ENCODE assay signal across 11 cellular contexts in the genomic region with DNA sequence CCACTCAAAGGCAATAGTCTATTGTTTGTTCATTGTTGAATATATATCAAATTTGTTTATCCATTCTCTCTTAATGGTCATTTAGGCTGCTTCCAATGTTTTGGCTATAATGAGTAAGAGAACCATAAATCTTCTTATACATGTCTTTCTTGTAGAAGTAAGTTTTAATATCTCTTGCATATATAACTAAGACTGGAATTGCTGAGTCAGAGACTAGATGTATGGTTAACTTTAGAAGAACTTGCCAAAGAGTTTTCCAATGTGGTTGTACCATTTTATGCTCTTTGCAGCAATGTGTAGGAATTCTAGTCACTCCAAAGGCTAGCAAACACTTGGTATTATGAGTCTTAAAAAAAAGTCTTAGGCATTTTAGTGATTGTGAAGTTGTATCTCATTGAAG.
"Had no signal": no experiment of that assay in that cellular context is flagged by ENCODE, and none has a peak within 500 bp of the region (broad histone marks: within the 10 kb centered on the region; RNA-seq: fewer than 3 reads in every experiment).

No MANE protein-coding gene starts in this region.

- H3K9me3 ChIP-seq: HAP-1 had no signal

- H3K4me3 ChIP-seq: GM23248, GM23338, HAP-1 had no signal

- H3K27ac ChIP-seq: GM23248 had no signal

- H3K36me3 ChIP-seq: HAP-1 had no signal

- DNase-seq: GM23248, GOT3, H7, H9, HCEC 1CT, HFFc6 had no signal

- ATAC-seq: GM23338, HCT116 had no signal

- H3K9ac ChIP-seq: GM23248 had no signal

- H3K4me2 ChIP-seq: GM23338 had no signal

- FAIRE-seq: H1, H54 had no signal

- H2AFZ ChIP-seq: GM23248, GM23338 had no signal
